In the genomic region with DNA sequence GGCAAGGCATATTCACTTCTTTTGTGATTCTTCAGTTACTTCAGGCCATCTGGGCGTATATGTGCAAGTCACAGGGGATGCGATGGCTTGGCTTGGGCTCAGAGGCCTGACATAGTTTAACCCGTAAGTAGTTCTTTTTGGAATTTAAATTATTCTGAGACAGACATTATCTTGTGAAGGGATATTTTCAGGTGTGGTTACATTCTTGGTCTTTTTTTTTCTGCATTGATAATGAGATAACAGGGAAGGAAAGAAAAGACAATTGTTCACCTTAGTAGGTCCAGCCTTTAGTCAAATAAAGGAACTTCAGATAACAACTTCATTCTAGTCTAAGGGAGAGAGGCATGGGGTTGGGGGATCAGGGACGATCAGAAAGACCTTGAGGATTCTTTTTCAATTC, we compare ENCODE assay signal across 18 cellular contexts.
DNase-seq lines count a peak whose midpoint lies in the region; ATAC-seq and TF ChIP-seq lines count a peak whose summit lies in the region.
"Had no signal": no experiment of that assay in that cellular context is flagged by ENCODE, and none has a peak within 500 bp of the region (broad histone marks: within the 10 kb centered on the region; RNA-seq: fewer than 3 reads in every experiment).

No MANE protein-coding gene starts in this region.

- no peaks in the 10 kb centered on the region for H3F3A ChIP-seq in GM23338 (replicated peaks; ENCODE audit: low read depth)

- H3K27me3 Mint-ChIP-seq in GM23338 (ENCODE audit: insufficient read depth, low read depth, poor library complexity) (peaks cover 11% of the 10 kb centered on the region), type B pancreatic cell (peaks cover 51% of the 10 kb centered on the region)
- H3K27me3 Mint-ChIP-seq: B cell; CD4-positive, alpha-beta T cell had no signal

- H3K9me2 ChIP-seq in GM23338 (ENCODE audit: insufficient read depth): no peaks in the 10 kb centered on the region

- H3K4me1 Mint-ChIP-seq in GM23338: peaks cover 20% of the 10 kb centered on the region
- no peaks in the 10 kb centered on the region for H3K4me1 Mint-ChIP-seq in type B pancreatic cell (ENCODE audit: unreplicated experiment)
- H3K4me1 Mint-ChIP-seq: B cell had no signal

- H3K79me2 ChIP-seq in GM23338 (replicated peaks; ENCODE audit: insufficient read depth): peaks cover 39% of the 10 kb centered on the region

- peaks cover 15% of the 10 kb centered on the region for H3K4me1 ChIP-seq in GM23338 (ENCODE audit: insufficient read depth)
- H3K4me1 ChIP-seq in HUES64 (ENCODE audit: insufficient read depth, low read length): peaks cover 14% of the 10 kb centered on the region
- H3K4me1 ChIP-seq in iPS-15b (ENCODE audit: control insufficient read depth, insufficient read depth, low read length): peaks cover 12% of the 10 kb centered on the region

- peak overlapping the region; percentile 68 for H3K4me2 ChIP-seq in GM23338

- H3K27me3 ChIP-seq in GM23338 (ENCODE audit: insufficient read depth) (no peaks in the 10 kb centered on the region), HUES64 (ENCODE audit: insufficient read depth, low read length) (no peaks in the 10 kb centered on the region), iPS-15b (ENCODE audit: control insufficient read depth, insufficient read depth, low read length) (no peaks in the 10 kb centered on the region)

- H3K4me3 Mint-ChIP-seq in GM23338: peak overlapping the region; percentile 97
- H3K4me3 Mint-ChIP-seq in type B pancreatic cell: peak overlapping the region; percentile 60
- H3K4me3 Mint-ChIP-seq: B cell; CD4-positive, alpha-beta T cell had no signal

- H3K4me3 ChIP-seq in GM23338 (peak overlapping the region; percentile 45), HUES64 (ENCODE audit: low read length) (peak overlapping the region; percentile 53), iPS-15b (ENCODE audit: low read depth, low read length) (peak overlapping the region; percentile 36)

- TF ChIP-seq CTCF in GM23338 (conservative IDR thresholded peaks at IDR 0.05; ENCODE audit: low read depth in 2 of 2) (no peak), type B pancreatic cell (conservative IDR thresholded peaks at IDR 0.05) (no peak)

- peak overlapping the region; percentile 94 for H3K27ac Mint-ChIP-seq in GM23338
- peak overlapping the region; percentile 39 for H3K27ac Mint-ChIP-seq in type B pancreatic cell
- H3K27ac Mint-ChIP-seq: B cell; CD4-positive, alpha-beta T cell had no signal

- H3K36me3 Mint-ChIP-seq in GM23338 (ENCODE audit: low read depth) (peaks cover 46% of the 10 kb centered on the region), type B pancreatic cell (no peaks in the 10 kb centered on the region)

- H3K9me3 ChIP-seq in HUES64 (ENCODE audit: insufficient read depth, low read depth, low read length): no peaks in the 10 kb centered on the region
- no peaks in the 10 kb centered on the region for H3K9me3 ChIP-seq in iPS-15b (ENCODE audit: control insufficient read depth, insufficient read depth, low read length)

- peak; percentile 84 for ATAC-seq in GM23338
- ATAC-seq: HCT116, HepG2 had no signal

- DNase-seq in GM23338 (ENCODE audit: low spot score) (peak; percentile 32), type B pancreatic cell (ENCODE audit: extremely low spot score, unreplicated experiment) (no peak), Ammon's horn (ENCODE audit: low spot score) (no peak), T-helper 9 cell (no peak), mesenteric fat pad (ENCODE audit: low spot score) (no peak)
- DNase-seq: ACHN; C1 segment of cervical spinal cord; Calu3; CD4-positive, alpha-beta T cell; DMS 273 treated with DMSO at 0.1 percent for 48 hours; DMS79; GDM1; GOT3 had no signal

- H2AFZ ChIP-seq in GM23338: no peak overlapping the region

- H3K9me3 Mint-ChIP-seq in GM23338 (peaks cover 8% of the 10 kb centered on the region), type B pancreatic cell (no peaks in the 10 kb centered on the region)
- H3K9me3 Mint-ChIP-seq: CD4-positive, alpha-beta T cell had no signal

- H3K27ac ChIP-seq in GM23338 (ENCODE audit: low read depth): peak overlapping the region; percentile 96
- peak overlapping the region; percentile 89 for H3K27ac ChIP-seq in HUES64 (ENCODE audit: low read depth, low read length)

- H3K36me3 ChIP-seq in GM23338 (ENCODE audit: insufficient read depth) (0 out of 2 replicates have a peak, but pooled peaks cover 3% of the 10 kb centered on the region), HUES64 (ENCODE audit: insufficient read depth, low read length) (peaks cover 15% of the 10 kb centered on the region; the same call in 1 of the 2 replicates), iPS-15b (ENCODE audit: control insufficient read depth, insufficient read depth, low read length) (peaks cover 13% of the 10 kb centered on the region)

- 0 out of 2 replicates have a peak, but pooled peaks cover 3% of the 10 kb centered on the region for H4K20me1 ChIP-seq in GM23338 (replicated peaks; ENCODE audit: insufficient read depth)

- WGBS in HUES64: 5% methylated on average over 3 of the region's 4 CpGs

- H3K9ac ChIP-seq in HUES64 (ENCODE audit: low read depth, low read length): peak overlapping the region; percentile 76
- peak overlapping the region; percentile 62 for H3K9ac ChIP-seq in iPS-15b (ENCODE audit: low read depth, low read length)

TF ChIP-seq in GM23338, 12 proteins besides CTCF, POLR2A, EP300 and RAD21:
- TF ChIP-seq EZH2phosphoT487 (IDR thresholded peaks at IDR 0.05; ENCODE audit: unreplicated experiment): no peak
- 0 out of 2 replicates have a peak, but pooled peaks have one; percentile 9 for TF ChIP-seq NANOG (IDR thresholded peaks at IDR 0.05; ENCODE audit: borderline replicate concordance)
TF ChIP-seq in GM23338: peak in this region for 1.
